ENCODE assay signal across 40 cellular contexts in genomic region chr1:42613803-42614131, GRCh38.
"Had no signal": no experiment of that assay in that cellular context is flagged by ENCODE, and none has a peak within 500 bp of the region (broad histone marks: within the 10 kb centered on the region; RNA-seq: fewer than 3 reads in every experiment).

No MANE protein-coding gene starts in this region.

- ATAC-seq: activated naive CD4-positive, alpha-beta T cell treated with anti-CD3 and anti-CD28 coated beads, Interleukin-2, amount 50 U/mL, for 72 hours; activated naive CD8-positive, alpha-beta T cell treated with anti-CD3 and anti-CD28 coated beads, Interleukin-2, amount 50 U/mL, for 24 hours; activated T-cell treated with anti-CD3 and anti-CD28 coated beads, Interleukin-2, amount 50 U/mL, for 4 hours; activated T-cell treated with anti-CD3 and anti-CD28 coated beads, Interleukin-2, amount 50 U/mL, for 72 hours; activated T-helper 17 cell treated with anti-CD3 and anti-CD28 coated beads, Interleukin-2, amount 50 U/mL, for 72 hours; body of pancreas had no signal

- H3K36me3 ChIP-seq: adrenal gland, ascending aorta, brain microvascular endothelial cell, breast epithelium, cardiac muscle cell had no signal

- H3K4me1 ChIP-seq: ascending aorta, body of pancreas, breast epithelium had no signal

- H3K27me3 ChIP-seq: adrenal gland, ascending aorta, body of pancreas, breast epithelium, cardiac muscle cell had no signal

- H3K9me3 ChIP-seq: adrenal gland, ascending aorta, body of pancreas, breast epithelium had no signal

- H3K27ac Mint-ChIP-seq: activated naive CD4-positive, alpha-beta T cell treated with anti-CD3 and anti-CD28 coated beads for 36 hours; activated naive CD4-positive, alpha-beta T cell treated with anti-CD3 and anti-CD28 coated beads, Interleukin-2, amount 10 ng/mL, durations not matched to agents 7 days and 5 days; activated naive CD4-positive, alpha-beta T cell treated with anti-CD3 and anti-CD28 coated beads, Interleukin-2, amount 50 U/mL, for 24 hours; activated naive CD4-positive, alpha-beta T cell treated with anti-CD3 and anti-CD28 coated beads, Interleukin-2, amount 50 U/mL, for 72 hours; activated naive CD8-positive, alpha-beta T cell; activated naive CD8-positive, alpha-beta T cell treated with anti-CD3 and anti-CD28 coated beads for 36 hours; activated naive CD8-positive, alpha-beta T cell treated with anti-CD3 and anti-CD28 coated beads, Interleukin-2, amount 10 ng/mL, durations not matched to agents 7 days and 5 days; activated naive CD8-positive, alpha-beta T cell treated with anti-CD3 and anti-CD28 coated beads, Interleukin-2, amount 50 U/mL, for 24 hours; activated T-cell treated with anti-CD3 and anti-CD28 coated beads, Interleukin-2, amount 50 U/mL, for 24 hours; activated T-cell treated with anti-CD3 and anti-CD28 coated beads, Interleukin-2, amount 50 U/mL, for 72 hours; activated T-helper 1 cell treated with anti-CD3 and anti-CD28 coated beads, Interleukin-12 subunit alpha, Interleukin-12 subunit beta, Interleukin-2, Interleukin-4 antibody, amounts not matched to agents 30 ng/mL and 10 ng/mL and 1 ng/mL, durations not matched to agents 14 hours and 24 hours and 36 hours; activated T-helper 17 cell treated with anti-CD3 and anti-CD28 coated beads, Interleukin-2, amount 50 U/mL, for 72 hours; activated T-helper 2 cell treated with anti-CD3 and anti-CD28 coated beads, Interferon-gamma antibody, Interleukin-2, Interleukin-4, amounts not matched to agents 10 μg/mL and 5 μg/mL and 100 μg/mL, durations not matched to agents 14 hours and 24 hours and 36 hours; brain had no signal

- H3K27ac ChIP-seq: adrenal gland, ascending aorta, body of pancreas, brain microvascular endothelial cell, breast epithelium, cardiac muscle cell had no signal

- H3K27me3 Mint-ChIP-seq: activated naive CD4-positive, alpha-beta T cell treated with anti-CD3 and anti-CD28 coated beads, Interleukin-2, amount 10 ng/mL, durations not matched to agents 7 days and 5 days; activated naive CD4-positive, alpha-beta T cell treated with anti-CD3 and anti-CD28 coated beads, Interleukin-2, amount 50 U/mL, for 24 hours; activated naive CD8-positive, alpha-beta T cell; activated naive CD8-positive, alpha-beta T cell treated with anti-CD3 and anti-CD28 coated beads for 36 hours; activated naive CD8-positive, alpha-beta T cell treated with anti-CD3 and anti-CD28 coated beads, Interleukin-2, amount 10 ng/mL, durations not matched to agents 7 days and 5 days; activated naive CD8-positive, alpha-beta T cell treated with anti-CD3 and anti-CD28 coated beads, Interleukin-2, amount 50 U/mL, for 24 hours; activated T-cell treated with anti-CD3 and anti-CD28 coated beads, Interleukin-2, amount 50 U/mL, for 24 hours; activated T-helper 17 cell treated with anti-CD3 and anti-CD28 coated beads, Interleukin-2, amount 50 U/mL, for 72 hours; brain; central memory CD8-positive, alpha-beta T cell had no signal

- H3K4me3 Mint-ChIP-seq: activated naive CD4-positive, alpha-beta T cell treated with anti-CD3 and anti-CD28 coated beads for 36 hours; activated naive CD4-positive, alpha-beta T cell treated with anti-CD3 and anti-CD28 coated beads, Interleukin-2, amount 10 ng/mL, durations not matched to agents 7 days and 5 days; activated naive CD4-positive, alpha-beta T cell treated with anti-CD3 and anti-CD28 coated beads, Interleukin-2, amount 50 U/mL, for 24 hours; activated naive CD8-positive, alpha-beta T cell; activated naive CD8-positive, alpha-beta T cell treated with anti-CD3 and anti-CD28 coated beads for 36 hours; activated naive CD8-positive, alpha-beta T cell treated with anti-CD3 and anti-CD28 coated beads, Interleukin-2, amount 10 ng/mL, durations not matched to agents 7 days and 5 days; activated naive CD8-positive, alpha-beta T cell treated with anti-CD3 and anti-CD28 coated beads, Interleukin-2, amount 50 U/mL, for 24 hours; activated T-cell treated with anti-CD3 and anti-CD28 coated beads, Interleukin-2, amount 50 U/mL, for 24 hours; activated T-cell treated with anti-CD3 and anti-CD28 coated beads, Interleukin-2, amount 50 U/mL, for 4 hours; activated T-cell treated with anti-CD3 and anti-CD28 coated beads, Interleukin-2, amount 50 U/mL, for 72 hours; activated T-helper 1 cell treated with anti-CD3 and anti-CD28 coated beads, Interleukin-12 subunit alpha, Interleukin-12 subunit beta, Interleukin-2, Interleukin-4 antibody, amounts not matched to agents 30 ng/mL and 10 ng/mL and 1 ng/mL, durations not matched to agents 14 hours and 24 hours and 36 hours; activated T-helper 17 cell treated with anti-CD3 and anti-CD28 coated beads, Interleukin-2, amount 50 U/mL, for 72 hours; brain; central memory CD8-positive, alpha-beta T cell had no signal

- H3K4me3 ChIP-seq: adrenal gland, ascending aorta, body of pancreas, breast epithelium, cardiac muscle cell had no signal

- H3K4me1 Mint-ChIP-seq: activated naive CD4-positive, alpha-beta T cell treated with anti-CD3 and anti-CD28 coated beads, Interleukin-2, amount 10 ng/mL, durations not matched to agents 7 days and 5 days; activated naive CD4-positive, alpha-beta T cell treated with anti-CD3 and anti-CD28 coated beads, Interleukin-2, amount 50 U/mL, for 24 hours; activated naive CD8-positive, alpha-beta T cell treated with anti-CD3 and anti-CD28 coated beads for 36 hours; activated naive CD8-positive, alpha-beta T cell treated with anti-CD3 and anti-CD28 coated beads, Interleukin-2, amount 10 ng/mL, durations not matched to agents 7 days and 5 days; activated naive CD8-positive, alpha-beta T cell treated with anti-CD3 and anti-CD28 coated beads, Interleukin-2, amount 50 U/mL, for 24 hours; activated T-helper 17 cell treated with anti-CD3 and anti-CD28 coated beads, Interleukin-2, amount 50 U/mL, for 72 hours; brain; central memory CD8-positive, alpha-beta T cell had no signal

- H3K36me3 Mint-ChIP-seq: activated naive CD4-positive, alpha-beta T cell treated with anti-CD3 and anti-CD28 coated beads, Interleukin-2, amount 10 ng/mL, durations not matched to agents 7 days and 5 days; activated naive CD4-positive, alpha-beta T cell treated with anti-CD3 and anti-CD28 coated beads, Interleukin-2, amount 50 U/mL, for 72 hours; activated naive CD8-positive, alpha-beta T cell treated with anti-CD3 and anti-CD28 coated beads for 36 hours; activated naive CD8-positive, alpha-beta T cell treated with anti-CD3 and anti-CD28 coated beads, Interleukin-2, amount 10 ng/mL, durations not matched to agents 7 days and 5 days had no signal

- H3K9me3 Mint-ChIP-seq: activated naive CD4-positive, alpha-beta T cell treated with anti-CD3 and anti-CD28 coated beads for 36 hours; activated naive CD4-positive, alpha-beta T cell treated with anti-CD3 and anti-CD28 coated beads, Interleukin-2, amount 10 ng/mL, durations not matched to agents 7 days and 5 days; activated naive CD4-positive, alpha-beta T cell treated with anti-CD3 and anti-CD28 coated beads, Interleukin-2, amount 50 U/mL, for 24 hours; activated naive CD4-positive, alpha-beta T cell treated with anti-CD3 and anti-CD28 coated beads, Interleukin-2, amount 50 U/mL, for 72 hours; activated naive CD8-positive, alpha-beta T cell treated with anti-CD3 and anti-CD28 coated beads for 36 hours; activated naive CD8-positive, alpha-beta T cell treated with anti-CD3 and anti-CD28 coated beads, Interleukin-2, amount 10 ng/mL, durations not matched to agents 7 days and 5 days; activated naive CD8-positive, alpha-beta T cell treated with anti-CD3 and anti-CD28 coated beads, Interleukin-2, amount 50 U/mL, for 24 hours; activated T-cell treated with anti-CD3 and anti-CD28 coated beads, Interleukin-2, amount 50 U/mL, for 24 hours; activated T-cell treated with anti-CD3 and anti-CD28 coated beads, Interleukin-2, amount 50 U/mL, for 4 hours; activated T-cell treated with anti-CD3 and anti-CD28 coated beads, Interleukin-2, amount 50 U/mL, for 72 hours; activated T-helper 1 cell treated with anti-CD3 and anti-CD28 coated beads, Interleukin-12 subunit alpha, Interleukin-12 subunit beta, Interleukin-2, Interleukin-4 antibody, amounts not matched to agents 30 ng/mL and 10 ng/mL and 1 ng/mL, durations not matched to agents 14 hours and 24 hours and 36 hours; activated T-helper 17 cell treated with anti-CD3 and anti-CD28 coated beads, Interleukin-2, amount 50 U/mL, for 72 hours; activated T-helper 2 cell treated with anti-CD3 and anti-CD28 coated beads, Interferon-gamma antibody, Interleukin-2, Interleukin-4, amounts not matched to agents 10 μg/mL and 5 μg/mL and 100 μg/mL, durations not matched to agents 14 hours and 24 hours and 36 hours; brain; central memory CD8-positive, alpha-beta T cell had no signal

- DNase-seq: activated effector memory CD4-positive, alpha-beta T cell treated with anti-CD3 and anti-CD28 coated beads, Interleukin-2, amount 50 U/mL, for 16 hours; activated effector memory CD4-positive, alpha-beta T cell treated with Interleukin-2 at 50 U/mL for 16 hours; activated gamma-delta T cell; activated gamma-delta T cell treated with Interleukin-2 at 50 U/mL for 16 hours; activated naive CD4-positive, alpha-beta T cell; activated naive CD4-positive, alpha-beta T cell treated with anti-CD3 and anti-CD28 coated beads for 36 hours; activated naive CD4-positive, alpha-beta T cell treated with anti-CD3 and anti-CD28 coated beads, Interleukin-2, amount 10 ng/mL, durations not matched to agents 7 days and 5 days; activated naive CD4-positive, alpha-beta T cell treated with anti-CD3 and anti-CD28 coated beads, Interleukin-2, amount 50 U/mL, for 16 hours; activated naive CD4-positive, alpha-beta T cell treated with Interleukin-2 at 50 U/mL for 16 hours; activated naive CD8-positive, alpha-beta T cell treated with anti-CD3 and anti-CD28 coated beads for 36 hours; activated naive CD8-positive, alpha-beta T cell treated with anti-CD3 and anti-CD28 coated beads, Interleukin-2, amount 10 ng/mL, durations not matched to agents 7 days and 5 days; activated naive CD8-positive, alpha-beta T cell treated with anti-CD3 and anti-CD28 coated beads, Interleukin-2, amount 50 U/mL, for 24 hours; activated T-cell treated with anti-CD3 and anti-CD28 coated beads, Interleukin-2, amount 50 U/mL, for 1 hour; activated T-cell treated with anti-CD3 and anti-CD28 coated beads, Interleukin-2, amount 50 U/mL, for 24 hours; activated T-cell treated with anti-CD3 and anti-CD28 coated beads, Interleukin-2, amount 50 U/mL, for 4 hours; activated T-cell treated with anti-CD3 and anti-CD28 coated beads, Interleukin-2, amount 50 U/mL, for 48 hours; activated T-cell treated with anti-CD3 and anti-CD28 coated beads, Interleukin-2, amount 50 U/mL, for 72 hours; adrenal gland; amniotic stem cell; amygdala; anterior cingulate cortex; aorta; body of pancreas; brain microvascular endothelial cell; caudate nucleus; central memory CD4-positive, alpha-beta T cell; cerebellar nuclear complex had no signal

- FAIRE-seq: astrocyte, bronchial epithelial cell had no signal
